ENCODE assay signal across 8 cellular contexts in genomic region chr1:101235241-101235695, GRCh38. TPM values are rescaled to one million over a fixed set of nuclear protein-coding genes. Genes with fewer than 3 reads are reported as not detected.
DNase-seq lines count a peak whose midpoint lies in the region; ATAC-seq and TF ChIP-seq lines count a peak whose summit lies in the region.

No MANE protein-coding gene starts in this region.

- H3K27me3 ChIP-seq in RWPE2 (ENCODE audit: insufficient read depth, poor library complexity, severe bottlenecking), result no peaks in the 10 kb centered on the region
- no peaks in the 10 kb centered on the region for H3K27me3 ChIP-seq in fibroblast of lung (ENCODE audit: control insufficient read depth, insufficient read depth, low read length)
- no peaks in the 10 kb centered on the region for H3K27me3 ChIP-seq in skeletal muscle satellite cell (ENCODE audit: control insufficient read depth, insufficient read depth, low read length)

- DNase-seq in RWPE2 (ENCODE audit: low spot score), result no peak
- no peak for DNase-seq in fibroblast of lung (ENCODE audit: low read depth in 2 of 2)
- no peak for DNase-seq in NK-92 (lab: John Stamatoyannopoulos, UW; ENCODE audit: unreplicated experiment)
- DNase-seq in cerebellum (ENCODE audit: low spot score), result no peak

- ATAC-seq in GM18868 (IDR thresholded peaks at IDR 0.05; ENCODE audit: unreplicated experiment) (peak; percentile 0), RWPE2 (ENCODE audit: low read depth) (peak; percentile 0; the same call in 1 of the 3 replicates), GM21423 (IDR thresholded peaks at IDR 0.05; ENCODE audit: unreplicated experiment) (no peak), HG02884 (IDR thresholded peaks at IDR 0.05; ENCODE audit: unreplicated experiment) (no peak)

- peak overlapping the region; percentile 42 for H3K4me3 ChIP-seq in RWPE2 (ENCODE audit: severe bottlenecking)
- peak overlapping the region; percentile 50 to 91 (median 86) for H3K4me3 ChIP-seq in fibroblast of lung (replicated peaks in 1 of 4; ENCODE audit: control extremely low read depth in 1 of 4, insufficient read depth in 1 of 4, low read depth in 3 of 4, low read length in 4 of 4)
- peak overlapping the region; percentile 87 for H3K4me3 ChIP-seq in skeletal muscle satellite cell (ENCODE audit: low read length)

- peaks cover 3% of the 10 kb centered on the region; the same call in 1 of the 2 replicates for H3K36me3 ChIP-seq in RWPE2 (ENCODE audit: low read depth)
- no peaks in the 10 kb centered on the region for H3K36me3 ChIP-seq in fibroblast of lung (ENCODE audit: control insufficient read depth, insufficient read depth, low read length)
- peaks cover 14% of the 10 kb centered on the region for H3K36me3 ChIP-seq in skeletal muscle satellite cell (ENCODE audit: insufficient read depth, low read length)

- no peak for TF ChIP-seq CTCF in RWPE2 (IDR thresholded peaks at IDR 0.05; ENCODE audit: poor library complexity, severe bottlenecking)
- TF ChIP-seq CTCF in fibroblast of lung (conservative IDR thresholded peaks at IDR 0.05 in 1 of 2, IDR thresholded peaks at IDR 0.05 in 1 of 2; ENCODE audit: low read depth in 1 of 2, low read length in 2 of 2), result no peak

- no peaks in the 10 kb centered on the region for H4K20me1 ChIP-seq in fibroblast of lung (ENCODE audit: control insufficient read depth, extremely low read depth, insufficient read depth, low read length)

- H3K9me3 ChIP-seq in RWPE2 (ENCODE audit: severe bottlenecking) (no peaks in the 10 kb centered on the region), fibroblast of lung (ENCODE audit: control insufficient read depth, insufficient read depth, low read depth, low read length) (no peaks in the 10 kb centered on the region), skeletal muscle satellite cell (replicated peaks; ENCODE audit: low read length) (no peaks in the 10 kb centered on the region)

- peaks cover 6% of the 10 kb centered on the region for H3K4me1 ChIP-seq in RWPE2 (ENCODE audit: insufficient read depth, poor library complexity, severe bottlenecking)
- peaks cover 6% of the 10 kb centered on the region for H3K4me1 ChIP-seq in fibroblast of lung (ENCODE audit: control insufficient read depth, extremely low read depth, insufficient read depth, low read length)
- H3K4me1 ChIP-seq in skeletal muscle satellite cell (ENCODE audit: control insufficient read depth, insufficient read depth, low read length), result peaks cover 10% of the 10 kb centered on the region

- H3K4me2 ChIP-seq in fibroblast of lung (ENCODE audit: extremely low read depth, insufficient read depth, low read length), result peak overlapping the region; percentile 94
- peak overlapping the region; percentile 90 for H3K4me2 ChIP-seq in skeletal muscle satellite cell (ENCODE audit: low read length)

- peak overlapping the region; percentile 56 for H2AFZ ChIP-seq in fibroblast of lung (ENCODE audit: low read length)

- no peak overlapping the region for H3K9ac ChIP-seq in fibroblast of lung (ENCODE audit: insufficient read depth, low read length)
- peak overlapping the region; percentile 92 for H3K9ac ChIP-seq in skeletal muscle satellite cell (ENCODE audit: low read depth, low read length)

- H3K27ac ChIP-seq in RWPE2 (ENCODE audit: poor library complexity, severe bottlenecking) (peak overlapping the region; percentile 79), fibroblast of lung (ENCODE audit: insufficient read depth, low read length) (no peak overlapping the region)

- H3K79me2 ChIP-seq in fibroblast of lung (ENCODE audit: control insufficient read depth, insufficient read depth, low read length), result no peaks in the 10 kb centered on the region

RNA-seq across cellular contexts. Expression of gene S1PR1, which starts 1.6 kb away (rescaled TPM):
- total RNA-seq in fibroblast of lung (10.4 and 16.7 TPM in 2 replicates), cerebellum (38.3 TPM)
- 5.9 and 6.2 TPM in 2 replicates for polyA plus RNA-seq in fibroblast of lung
- 3.7 and 3.9 TPM in 2 replicates for polyA plus RNA-seq in fibroblast of lung (2012)
- polyA minus RNA-seq in fibroblast of lung (ENCODE audit: low replicate concordance), result 7.7 and 16.9 TPM in 2 replicates
- total RNA-seq in skeletal muscle satellite cell (2012; rRNA removed), result 0.44 and 1.3 TPM in 2 replicates

Comparison
In these comparisons a context has a peak if more than half of its experiments do, and no peak if none do; other contexts are left out.
1. ATAC-seq: peak in GM18868 (single experiment) and RWPE2 (single experiment); none in GM21423 (single experiment) and HG02884 (single experiment).
2. Peak in every context shown above with its lines, with median percentiles within 50 percentile points of each other: H3K4me3 ChIP-seq.